In the genomic region with DNA sequence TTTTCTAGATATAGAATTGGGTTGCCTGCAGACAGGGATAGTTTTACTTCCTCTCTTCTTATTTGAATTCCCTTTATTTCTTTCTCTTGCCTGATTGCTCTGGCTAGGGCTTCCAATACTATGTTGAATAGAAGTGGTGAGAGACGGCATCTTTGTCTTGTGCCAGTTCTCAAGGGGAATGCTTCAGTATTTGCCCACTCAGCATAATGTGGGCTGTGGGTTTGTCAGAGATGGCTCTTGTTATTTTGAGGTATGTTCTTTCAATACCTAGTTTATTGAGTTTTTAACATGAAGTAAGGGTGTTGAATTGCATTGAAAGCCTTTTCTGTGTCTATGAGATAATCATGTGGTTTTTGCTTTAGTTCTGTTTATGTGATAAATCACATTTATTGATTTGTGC, we compare ENCODE assay signal across 9 cellular contexts.
"Had no signal": no experiment of that assay in that cellular context is flagged by ENCODE, and none has a peak within 500 bp of the region (broad histone marks: within the 10 kb centered on the region; RNA-seq: fewer than 3 reads in every experiment).

No MANE protein-coding gene starts in this region.

- H3K27ac ChIP-seq: KMS-11 had no signal

- DNase-seq: H7, HFFc6, Karpas-422, KBM-7 had no signal

- H3K4me1 ChIP-seq: HAP-1 had no signal

- H3K4me2 ChIP-seq: GM23338, KMS-11 had no signal

- ATAC-seq: GM23338, HCT116 had no signal

- H3K27ac Mint-ChIP-seq: GM23338, HFFc6 had no signal

- H3K9ac ChIP-seq: KMS-11 had no signal

- H3K36me3 ChIP-seq: HAP-1 had no signal

- H2AFZ ChIP-seq: GM23338 had no signal

- H3K9me3 ChIP-seq: HAP-1 had no signal

- FAIRE-seq: HTR-8/SVneo had no signal

- H3K4me3 ChIP-seq: GM23338, HAP-1 had no signal
